In the genomic region with DNA sequence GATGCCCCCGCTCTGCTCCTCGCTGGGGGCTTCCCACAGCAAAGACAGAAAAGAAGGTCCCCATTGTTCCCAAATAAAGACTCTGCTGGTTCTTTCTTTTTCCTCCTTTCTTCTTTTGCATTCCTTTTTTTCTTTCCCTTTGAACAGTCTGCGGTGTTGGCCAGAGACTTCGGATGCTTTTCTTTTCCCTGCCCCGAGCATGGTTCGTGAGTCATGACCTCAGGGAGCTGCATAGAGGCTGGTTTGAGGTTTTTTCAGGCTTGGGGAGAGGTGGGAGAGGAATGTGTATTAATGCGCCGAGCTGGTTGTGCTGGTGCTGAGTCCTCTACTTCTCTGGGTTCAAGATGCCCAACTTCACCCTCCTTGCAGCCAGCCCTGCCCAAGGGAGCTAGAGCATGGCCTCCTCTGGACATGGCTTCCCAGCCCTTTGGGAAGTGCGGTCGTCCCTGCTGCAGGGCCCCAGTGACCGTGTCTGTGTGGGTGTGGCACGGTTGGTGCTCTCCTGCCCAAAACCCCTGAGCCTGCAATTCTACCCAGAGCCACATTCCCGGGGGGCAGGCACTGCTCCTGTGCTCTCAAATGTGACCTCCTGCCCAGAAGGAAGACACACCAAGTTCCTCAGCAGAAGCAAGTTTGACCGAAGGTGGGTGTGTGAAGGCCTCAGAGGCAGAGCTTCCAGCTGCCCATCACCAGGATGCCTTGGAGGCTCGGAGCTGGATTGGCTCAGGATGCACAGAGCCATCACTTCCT, we compare ENCODE assay signal across 11 cellular contexts. TPM values are rescaled to one million over a fixed set of nuclear protein-coding genes. Genes with fewer than 3 reads are reported as not detected.
A peak's percentile ranks its signal among the peaks of the same experiment; 100 is the strongest.
DNase-seq lines count a peak whose midpoint lies in the region; ATAC-seq and TF ChIP-seq lines count a peak whose summit lies in the region.
"Had no signal": no experiment of that assay in that cellular context is flagged by ENCODE, and none has a peak within 500 bp of the region (broad histone marks: within the 10 kb centered on the region; RNA-seq: fewer than 3 reads in every experiment).

No MANE protein-coding gene starts in this region.

- DNase-seq in AG04449 (ENCODE audit: low read depth, low spot score) = peak; percentile 9
- DNase-seq in HPDE6-E6E7 (ENCODE audit: extremely low spot score) = peak; percentile 49
- peak; percentile 88 for DNase-seq in astrocyte of the spinal cord (ENCODE audit: low read depth, low spot score)
- peak; percentile 90 for DNase-seq in islet precursor cell
- no peak for DNase-seq in natural killer cell
- no peak for DNase-seq in activated CD4-positive, alpha-beta memory T cell treated with anti-CD3 and anti-CD28 coated beads, Interleukin-2, amount 10 ng/mL, durations not matched to agents 7 days and 5 days
- DNase-seq in epidermal melanocyte (ENCODE audit: insufficient read length, low spot score) = no peak
- DNase-seq: left cardiac atrium; stimulated activated CD4-positive, alpha-beta T cell treated with anti-CD3 and anti-CD28 coated beads, Interleukin-4, amount 100 ng/mL, for 24 hours had no signal

- peak overlapping the region in 1 of 2 donors; percentile 60 for H3K27ac Mint-ChIP-seq in natural killer cell
- no peak overlapping the region for H3K27ac Mint-ChIP-seq in activated CD4-positive, alpha-beta memory T cell treated with anti-CD3 and anti-CD28 coated beads, Interleukin-2, amount 10 ng/mL, durations not matched to agents 7 days and 5 days
- H3K27ac Mint-ChIP-seq: activated naive CD4-positive, alpha-beta T cell treated with anti-CD3 and anti-CD28 coated beads, Interleukin-2, amount 50 U/mL, for 24 hours had no signal

- H3K27me3 Mint-ChIP-seq in natural killer cell (ENCODE audit: low read depth in 2 of 2) = peaks cover 5 to 7% of the 10 kb centered on the region in 2 donors
- peaks cover 6% of the 10 kb centered on the region for H3K27me3 Mint-ChIP-seq in activated CD4-positive, alpha-beta memory T cell treated with anti-CD3 and anti-CD28 coated beads, Interleukin-2, amount 10 ng/mL, durations not matched to agents 7 days and 5 days
- H3K27me3 Mint-ChIP-seq: activated naive CD4-positive, alpha-beta T cell treated with anti-CD3 and anti-CD28 coated beads, Interleukin-2, amount 50 U/mL, for 24 hours had no signal

- H3K9me3 Mint-ChIP-seq in natural killer cell = no peaks in the 10 kb centered on the region
- H3K9me3 Mint-ChIP-seq in activated CD4-positive, alpha-beta memory T cell treated with anti-CD3 and anti-CD28 coated beads, Interleukin-2, amount 10 ng/mL, durations not matched to agents 7 days and 5 days = no peaks in the 10 kb centered on the region
- H3K9me3 Mint-ChIP-seq: activated naive CD4-positive, alpha-beta T cell treated with anti-CD3 and anti-CD28 coated beads, Interleukin-2, amount 50 U/mL, for 24 hours had no signal

- CTCF ChIA-PET in AG04449 (lab: Yijun Ruan, JAX) = no interaction called here
- CTCF ChIA-PET in activated CD4-positive, alpha-beta memory T cell treated with anti-CD3 and anti-CD28 coated beads, Interleukin-2, amount 10 ng/mL, durations not matched to agents 7 days and 5 days (lab: Charles Lee) = interaction anchor here (1.0 kb wide), 1 partner anchor 30 kb away, joined by 3 read pairs; no protein-coding TSS in a partner anchor

- ATAC-seq in GM18909 (IDR thresholded peaks at IDR 0.05; ENCODE audit: poor library complexity, unreplicated experiment) = no peak
- no peak for ATAC-seq in natural killer cell
- ATAC-seq: left cardiac atrium had no signal

- POLR2A ChIA-PET in AG04449 (lab: Yijun Ruan, JAX) = interaction anchor here (0.9 kb wide), 1 partner anchor 30 kb away, joined by 4 read pairs; no protein-coding TSS in a partner anchor
- POLR2A ChIA-PET in activated CD4-positive, alpha-beta memory T cell treated with anti-CD3 and anti-CD28 coated beads, Interleukin-2, amount 10 ng/mL, durations not matched to agents 7 days and 5 days (lab: Charles Lee) = no interaction called here

- no peaks in the 10 kb centered on the region for H3K36me3 Mint-ChIP-seq in natural killer cell
- H3K36me3 Mint-ChIP-seq in activated CD4-positive, alpha-beta memory T cell treated with anti-CD3 and anti-CD28 coated beads, Interleukin-2, amount 10 ng/mL, durations not matched to agents 7 days and 5 days (ENCODE audit: low read depth) = no peaks in the 10 kb centered on the region
- H3K36me3 Mint-ChIP-seq: activated naive CD4-positive, alpha-beta T cell treated with anti-CD3 and anti-CD28 coated beads, Interleukin-2, amount 50 U/mL, for 24 hours had no signal

- in situ Hi-C loops in astrocyte of the spinal cord (cut with HindIII; ENCODE audit: low sequenced_read_pairs) = no loop called here

- no peak for TF ChIP-seq CTCF in AG04449 (IDR thresholded peaks at IDR 0.05; ENCODE audit: insufficient read depth, low read length, missing control alignments)
- no peak for TF ChIP-seq CTCF in astrocyte of the spinal cord (IDR thresholded peaks at IDR 0.05; ENCODE audit: low read depth, low read length)
- no peak for TF ChIP-seq CTCF in natural killer cell (IDR thresholded peaks at IDR 0.05)

- H3K4me3 ChIP-seq in AG04449 (ENCODE audit: low read depth, low read length) (no peak overlapping the region), astrocyte of the spinal cord (ENCODE audit: low read depth, low read length) (no peak overlapping the region)

- H3K4me3 Mint-ChIP-seq in natural killer cell = no peak overlapping the region
- H3K4me3 Mint-ChIP-seq in activated CD4-positive, alpha-beta memory T cell treated with anti-CD3 and anti-CD28 coated beads, Interleukin-2, amount 10 ng/mL, durations not matched to agents 7 days and 5 days = no peak overlapping the region
- H3K4me3 Mint-ChIP-seq: activated naive CD4-positive, alpha-beta T cell treated with anti-CD3 and anti-CD28 coated beads, Interleukin-2, amount 50 U/mL, for 24 hours had no signal

- peaks cover 7 to 13% of the 10 kb centered on the region in 2 donors for H3K4me1 Mint-ChIP-seq in natural killer cell
- H3K4me1 Mint-ChIP-seq in activated CD4-positive, alpha-beta memory T cell treated with anti-CD3 and anti-CD28 coated beads, Interleukin-2, amount 10 ng/mL, durations not matched to agents 7 days and 5 days = peaks cover 25% of the 10 kb centered on the region

- intact Hi-C loops in natural killer cell (cut with micrococcal nuclease) = no loop called here

RNA-seq across cellular contexts. Expression of a gene that starts 9.0 kb away (rescaled TPM):
- total RNA-seq in natural killer cell = under 1 TPM in 1 of 3 donors, not detected in 2; 0.11 TPM
- total RNA-seq in activated CD4-positive, alpha-beta memory T cell treated with anti-CD3 and anti-CD28 coated beads, Interleukin-2, amount 10 ng/mL, durations not matched to agents 7 days and 5 days = under 1 TPM; 0.25 to 0.30 TPM

Comparison
In these comparisons a context has a peak if more than half of its experiments do, and no peak if none do; other contexts are left out.
1. DNase-seq: peak in AG04449 (single experiment), HPDE6-E6E7 (single experiment), astrocyte of the spinal cord (single experiment) and islet precursor cell (single experiment); none in natural killer cell (single experiment), activated CD4-positive, alpha-beta memory T cell treated with anti-CD3 and anti-CD28 coated beads, Interleukin-2, amount 10 ng/mL, durations not matched to agents 7 days and 5 days (single experiment) and epidermal melanocyte (single experiment).